Comparison of ENCODE assay signal across 16 cellular contexts in the genomic region with DNA sequence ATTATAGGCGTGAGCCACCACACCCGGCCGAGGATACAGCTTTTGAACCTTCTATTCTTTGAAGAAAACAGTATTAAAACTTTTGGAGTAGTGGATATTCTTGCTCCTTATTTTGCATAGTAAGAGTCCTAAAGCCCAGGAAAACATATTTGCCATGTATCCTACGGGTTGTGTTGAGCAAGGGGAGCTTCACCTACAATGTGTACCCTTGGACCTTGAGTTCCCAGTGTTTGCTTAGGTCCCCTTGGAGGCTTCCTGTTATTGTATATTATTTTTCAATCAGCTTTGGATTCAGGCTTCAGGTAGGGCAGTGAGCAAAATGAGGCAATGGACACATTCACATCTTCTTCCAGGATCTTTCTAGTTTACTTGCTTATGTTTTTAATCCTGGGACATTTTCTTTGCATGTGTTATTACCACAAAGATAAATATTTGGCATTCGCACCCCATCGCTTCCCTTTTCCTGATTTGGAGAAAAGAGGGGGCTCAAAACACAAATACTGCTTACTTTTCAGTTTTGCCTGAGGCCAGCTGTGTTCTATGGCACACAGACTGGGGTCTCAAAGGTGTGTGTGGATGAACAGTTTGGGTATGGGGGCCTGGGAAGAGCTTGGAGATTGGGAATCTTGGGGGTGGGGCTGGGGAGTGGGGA.
A peak's percentile ranks its signal among the peaks of the same experiment; 100 is the strongest.
DNase-seq lines count a peak whose midpoint lies in the region; ATAC-seq and TF ChIP-seq lines count a peak whose summit lies in the region.
"Had no signal": no experiment of that assay in that cellular context is flagged by ENCODE, and none has a peak within 500 bp of the region (broad histone marks: within the 10 kb centered on the region; RNA-seq: fewer than 3 reads in every experiment).

No MANE protein-coding gene starts in this region.

- H3K18ac ChIP-seq in mesenchymal stem cell (ENCODE audit: low read depth in 1 of 2, low read length in 2 of 2): peak overlapping the region in 1 of 2 experiments; percentile 48

- no peaks in the 10 kb centered on the region for H3K9me3 Mint-ChIP-seq in CD8-positive, alpha-beta memory T cell
- no peaks in the 10 kb centered on the region for H3K9me3 Mint-ChIP-seq in endodermal cell
- H3K9me3 Mint-ChIP-seq: activated naive CD4-positive, alpha-beta T cell treated with anti-CD3 and anti-CD28 coated beads, Interleukin-2, amount 50 U/mL, for 24 hours had no signal

- H2AK5ac ChIP-seq in mesenchymal stem cell (ENCODE audit: low read length, severe bottlenecking): no peak overlapping the region

- H3K4ac ChIP-seq in mesenchymal stem cell (ENCODE audit: low read depth in 1 of 2, low read length in 2 of 2): peak overlapping the region in 1 of 2 experiments; percentile 21

- no peak overlapping the region for H3K4me3 ChIP-seq in breast epithelium
- H3K4me3 ChIP-seq in mesenchymal stem cell (ENCODE audit: insufficient read depth in 1 of 2, low read depth in 1 of 2, low read length in 2 of 2): no peak overlapping the region
- H3K4me3 ChIP-seq in thoracic aorta: no peak overlapping the region
- no peak overlapping the region for H3K4me3 ChIP-seq in CD8-positive, alpha-beta memory T cell (ENCODE audit: low read length)
- H3K4me3 ChIP-seq in endodermal cell (ENCODE audit: low read length): no peak overlapping the region
- no peak overlapping the region for H3K4me3 ChIP-seq in A673 (ENCODE audit: low read depth, low read length, poor library complexity, severe bottlenecking)

- no peak overlapping the region for H4K91ac ChIP-seq in mesenchymal stem cell (ENCODE audit: low read length)

- DNase-seq in HCEC 1CT: peak; percentile 34
- DNase-seq in breast epithelium (ENCODE audit: low spot score in 2 of 2): no peak
- peak; percentile 40 for DNase-seq in mesenchymal stem cell
- no peak for DNase-seq in thoracic aorta (ENCODE audit: low spot score)
- no peak for DNase-seq in CD8-positive, alpha-beta memory T cell
- no peak for DNase-seq in endodermal cell
- no peak for DNase-seq in A673 (ENCODE audit: low spot score)
- no peak for DNase-seq in activated CD4-positive, CD25-positive, alpha-beta regulatory T cell (lab: John Stamatoyannopoulos, UW)
- DNase-seq: activated CD4-positive, alpha-beta T cell treated with anti-CD3 and anti-CD28 coated beads, Interleukin-2, amount 10 ng/mL, durations not matched to agents 24 days and 14 days; AML-193; foreskin melanocyte; Karpas-422; mesendoderm; NCI-H1436; NCI-H345 had no signal

- H2BK5ac ChIP-seq in mesenchymal stem cell (ENCODE audit: low read depth, low read length, poor library complexity, severe bottlenecking): no peak overlapping the region

- BruUV-seq in A673 (replicated peaks; lab: Mats Ljungman, UMichigan): no TSS peak

- H3K4me1 Mint-ChIP-seq in CD8-positive, alpha-beta memory T cell: peaks cover 42 to 53% (median 44%) of the 10 kb centered on the region in 3 donors
- peaks cover 39% of the 10 kb centered on the region for H3K4me1 Mint-ChIP-seq in endodermal cell

- CTCF ChIA-PET in CD8-positive, alpha-beta memory T cell (lab: Charles Lee): interaction anchor here (0.5 to 1.0 kb wide), 2 partner anchors 21 to 23 kb away, joined by 3 read pairs; no protein-coding TSS in a partner anchor
- CTCF ChIA-PET in A673 (lab: Charles Lee): no interaction called here

- no peaks in the 10 kb centered on the region for H3K36me3 ChIP-seq in breast epithelium
- peaks cover 19 to 36% of the 10 kb centered on the region in 2 experiments for H3K36me3 ChIP-seq in mesenchymal stem cell (ENCODE audit: control insufficient read depth in 1 of 2, insufficient read depth in 2 of 2, low read depth in 1 of 2, low read length in 2 of 2)
- H3K36me3 ChIP-seq in thoracic aorta: no peaks in the 10 kb centered on the region
- no peaks in the 10 kb centered on the region for H3K36me3 ChIP-seq in CD8-positive, alpha-beta memory T cell (ENCODE audit: insufficient read depth, low read length)
- H3K36me3 ChIP-seq in endodermal cell (ENCODE audit: control insufficient read depth, insufficient read depth, low read length): peaks cover 77% of the 10 kb centered on the region
- no peaks in the 10 kb centered on the region for H3K36me3 ChIP-seq in A673 (ENCODE audit: insufficient read depth, low read length, poor library complexity, severe bottlenecking)

- H3K27ac ChIP-seq in breast epithelium (peak overlapping the region; percentile 79 to 90), mesenchymal stem cell (ENCODE audit: low read length, poor library complexity, severe bottlenecking) (no peak overlapping the region), thoracic aorta (peak overlapping the region; percentile 51 to 76), endodermal cell (ENCODE audit: low read depth, low read length) (no peak overlapping the region), A673 (ENCODE audit: low read depth, low read length, poor library complexity, severe bottlenecking) (no peak overlapping the region)
- H3K27ac ChIP-seq in CD8-positive, alpha-beta memory T cell (ENCODE audit: low read depth, low read length): no peak overlapping the region

- 87% methylated on average over 4 of the region's 6 CpGs for WGBS in mesenchymal stem cell
- 83 to 95% methylated on average over 2 to 6 of the region's 6 CpGs for WGBS in endodermal cell (ENCODE audit: insufficient coverage in 1 of 2, insufficient read length in 1 of 2), 2 experiments

- TF ChIP-seq POLR2A in breast epithelium (IDR thresholded peaks at IDR 0.05): no peak

- H3K14ac ChIP-seq in mesenchymal stem cell (ENCODE audit: low read length in 2 of 2): no peak overlapping the region

- H3K9me3 ChIP-seq in breast epithelium (no peaks in the 10 kb centered on the region), mesenchymal stem cell (ENCODE audit: control insufficient read depth, low read length) (no peaks in the 10 kb centered on the region), thoracic aorta (no peaks in the 10 kb centered on the region), endodermal cell (ENCODE audit: control insufficient read depth, low read length) (peaks cover 4% of the 10 kb centered on the region), A673 (ENCODE audit: low read depth, low read length, poor library complexity, severe bottlenecking) (no peaks in the 10 kb centered on the region)
- H3K9me3 ChIP-seq in CD8-positive, alpha-beta memory T cell (ENCODE audit: low read length): no peaks in the 10 kb centered on the region

- peak overlapping the region in 1 of 7 donors; percentile 29 for H3K4me3 Mint-ChIP-seq in CD8-positive, alpha-beta memory T cell
- H3K4me3 Mint-ChIP-seq in endodermal cell: no peak overlapping the region
- H3K4me3 Mint-ChIP-seq: activated CD4-positive, alpha-beta T cell treated with anti-CD3 and anti-CD28 coated beads, Interleukin-2, amount 10 ng/mL, durations not matched to agents 24 days and 14 days; activated naive CD4-positive, alpha-beta T cell treated with anti-CD3 and anti-CD28 coated beads, Interleukin-2, amount 50 U/mL, for 24 hours had no signal

- TF ChIP-seq CTCF in breast epithelium (IDR thresholded peaks at IDR 0.05) (no peak), thoracic aorta (IDR thresholded peaks at IDR 0.05) (no peak), endodermal cell (conservative IDR thresholded peaks at IDR 0.05) (no peak), A673 (conservative IDR thresholded peaks at IDR 0.05; ENCODE audit: low read depth, low read length) (no peak)

- peak overlapping the region; percentile 93 for H3K9ac ChIP-seq in mesenchymal stem cell (ENCODE audit: low read length)
- no peak overlapping the region for H3K9ac ChIP-seq in endodermal cell (ENCODE audit: extremely low read depth, low read length, poor library complexity, severe bottlenecking)

- H4K8ac ChIP-seq in mesenchymal stem cell (ENCODE audit: low read length): no peak overlapping the region

- H2BK120ac ChIP-seq in mesenchymal stem cell (ENCODE audit: low read depth, low read length): peak overlapping the region; percentile 4

- H2BK12ac ChIP-seq in mesenchymal stem cell (ENCODE audit: low read length in 2 of 2): no peak overlapping the region

- peaks cover 11 to 15% (median 11%) of the 10 kb centered on the region in 3 donors for H3K36me3 Mint-ChIP-seq in CD8-positive, alpha-beta memory T cell
- H3K36me3 Mint-ChIP-seq in endodermal cell (ENCODE audit: low read depth): peaks cover 71% of the 10 kb centered on the region

- H3K4me2 ChIP-seq in mesenchymal stem cell (ENCODE audit: low read length, poor library complexity, severe bottlenecking): no peak overlapping the region

- ATAC-seq in thoracic aorta (ENCODE audit: insufficient number of reproducible peaks, low FRiP score, low read depth): no peak

- peaks cover 0 to 2% of the 10 kb centered on the region in 2 donors for H3K27me3 Mint-ChIP-seq in CD8-positive, alpha-beta memory T cell
- no peaks in the 10 kb centered on the region for H3K27me3 Mint-ChIP-seq in endodermal cell (ENCODE audit: insufficient read depth)
- H3K27me3 Mint-ChIP-seq: activated CD4-positive, alpha-beta T cell treated with anti-CD3 and anti-CD28 coated beads, Interleukin-2, amount 10 ng/mL, durations not matched to agents 24 days and 14 days; activated naive CD4-positive, alpha-beta T cell treated with anti-CD3 and anti-CD28 coated beads, Interleukin-2, amount 50 U/mL, for 24 hours had no signal

- H3K79me1 ChIP-seq in mesenchymal stem cell (replicated peaks; ENCODE audit: low read length, poor library complexity, severe bottlenecking): peaks cover 8% of the 10 kb centered on the region

- H3K4me1 ChIP-seq in breast epithelium (peaks cover 0 to 9% of the 10 kb centered on the region in 2 donors), mesenchymal stem cell (ENCODE audit: control insufficient read depth, insufficient read depth, low read depth, low read length) (peaks cover 8% of the 10 kb centered on the region), thoracic aorta (ENCODE audit: control insufficient read depth in 1 of 2, low read depth in 2 of 2) (peaks cover 32 to 68% of the 10 kb centered on the region in 2 donors), endodermal cell (ENCODE audit: control insufficient read depth, insufficient read depth, low read length) (peaks cover 3% of the 10 kb centered on the region), A673 (ENCODE audit: insufficient read depth, low read length, poor library complexity, severe bottlenecking) (peaks cover 32% of the 10 kb centered on the region)
- peaks cover 20% of the 10 kb centered on the region for H3K4me1 ChIP-seq in CD8-positive, alpha-beta memory T cell (ENCODE audit: insufficient read depth, low read length)

- no peak overlapping the region for H2BK15ac ChIP-seq in mesenchymal stem cell (ENCODE audit: low read depth, poor library complexity, severe bottlenecking)

- no peaks in the 10 kb centered on the region for H3K27me3 ChIP-seq in breast epithelium
- H3K27me3 ChIP-seq in mesenchymal stem cell (ENCODE audit: control insufficient read depth in 1 of 2, insufficient read depth in 1 of 2, low read length in 2 of 2): no peaks in the 10 kb centered on the region
- no peaks in the 10 kb centered on the region for H3K27me3 ChIP-seq in thoracic aorta (replicated peaks; ENCODE audit: insufficient read depth)
- no peaks in the 10 kb centered on the region for H3K27me3 ChIP-seq in CD8-positive, alpha-beta memory T cell (ENCODE audit: insufficient read depth, low read length, poor library complexity, severe bottlenecking)
- H3K27me3 ChIP-seq in endodermal cell (ENCODE audit: control insufficient read depth, insufficient read depth, low read length, poor library complexity, severe bottlenecking): no peaks in the 10 kb centered on the region
- H3K27me3 ChIP-seq in A673 (replicated peaks; ENCODE audit: insufficient read depth, low read depth, low read length, poor library complexity): no peaks in the 10 kb centered on the region

- peak overlapping the region in 1 of 8 donors; percentile 75 for H3K27ac Mint-ChIP-seq in CD8-positive, alpha-beta memory T cell
- H3K27ac Mint-ChIP-seq in endodermal cell: no peak overlapping the region
- H3K27ac Mint-ChIP-seq: activated CD4-positive, alpha-beta T cell treated with anti-CD3 and anti-CD28 coated beads, Interleukin-2, amount 10 ng/mL, durations not matched to agents 24 days and 14 days; activated naive CD4-positive, alpha-beta T cell treated with anti-CD3 and anti-CD28 coated beads, Interleukin-2, amount 50 U/mL, for 24 hours had no signal

- no peak overlapping the region for H2AFZ ChIP-seq in mesenchymal stem cell (ENCODE audit: low read depth, low read length)

- intact Hi-C loops in breast epithelium (cut with DNase I; ENCODE audit: low total_unique reads) (no loop called here), A673 (cut with micrococcal nuclease; ENCODE audit: unreplicated experiment) (no loop called here)

- POLR2A ChIA-PET in CD8-positive, alpha-beta memory T cell (lab: Charles Lee): no interaction called here
- POLR2A ChIA-PET in A673 (lab: Charles Lee; ENCODE audit: low non-redundant PET): no interaction called here

- H3K23ac ChIP-seq in mesenchymal stem cell (ENCODE audit: low read length in 2 of 2): no peak overlapping the region

Comparison
In these comparisons a context has a peak if more than half of its experiments do, and no peak if none do; other contexts are left out.
1. DNase-seq: peak in HCEC 1CT (single experiment) and mesenchymal stem cell (single experiment); none in breast epithelium (0 of 2), thoracic aorta (single experiment), CD8-positive, alpha-beta memory T cell (0 of 5), endodermal cell (single experiment), A673 (single experiment) and activated CD4-positive, CD25-positive, alpha-beta regulatory T cell (0 of 4).
2. H3K27ac ChIP-seq: peak in breast epithelium (2 of 2) and thoracic aorta (2 of 2); none in mesenchymal stem cell (single experiment), CD8-positive, alpha-beta memory T cell (single experiment), endodermal cell (single experiment) and A673 (single experiment).